In the genomic region with DNA sequence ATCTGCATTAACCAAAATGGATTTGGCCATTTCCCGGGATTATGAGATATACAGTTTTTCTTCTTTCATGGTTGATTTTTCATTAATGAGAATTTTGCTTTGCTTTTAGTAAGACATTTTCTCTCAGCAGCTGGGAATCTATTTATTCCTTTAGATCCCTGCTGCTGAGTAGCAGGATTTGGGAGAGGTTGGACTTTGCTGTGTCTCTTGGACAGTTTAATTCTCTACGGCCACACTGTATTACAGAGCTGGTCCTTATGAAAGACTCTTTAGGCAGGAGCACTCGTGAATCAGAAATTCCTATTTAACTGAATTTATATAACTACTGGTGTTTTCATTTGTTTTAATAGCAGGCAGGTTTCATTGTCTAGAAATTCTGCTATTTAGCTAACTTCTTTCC, we compare ENCODE assay signal across 1 cellular context.
TF ChIP-seq lines count a peak whose summit lies in the region.

No MANE protein-coding gene starts in this region.

TF ChIP-seq in A549, 52 proteins besides CTCF, POLR2A, EP300 and RAD21 (continued from another document):
- TF ChIP-seq CEBPB (IDR thresholded peaks at IDR 0.05) (no peak), TFCP2L1 (CRISPR knock-in tag; IDR thresholded peaks at IDR 0.05) (no peak)
